1 cellular context compared by ENCODE assay signal in the genomic region with DNA sequence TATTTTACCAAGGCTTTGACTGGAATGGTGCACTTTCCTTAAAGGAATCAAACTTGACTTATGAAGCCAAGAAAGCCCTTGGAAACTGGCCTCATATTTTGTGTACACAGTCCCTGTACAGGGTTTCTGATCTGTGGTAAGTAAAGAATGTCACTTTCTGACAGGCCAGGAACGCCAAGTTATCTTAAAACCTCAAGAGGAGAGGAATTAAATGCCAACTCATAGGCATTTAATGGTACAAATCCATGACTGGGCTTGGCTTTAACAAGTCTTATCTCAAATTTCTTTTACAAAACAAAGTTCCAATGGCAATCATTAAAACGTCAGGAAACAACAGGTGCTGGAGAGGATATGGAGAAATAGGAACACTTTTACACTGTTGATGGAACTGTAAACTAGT. TPM values are rescaled to one million over a fixed set of nuclear protein-coding genes. Genes with fewer than 3 reads are reported as not detected.
"Had no signal": no experiment of that assay in that cellular context is flagged by ENCODE, and none has a peak within 500 bp of the region (broad histone marks: within the 10 kb centered on the region; RNA-seq: fewer than 3 reads in every experiment).

No MANE protein-coding gene starts in this region.

RNA-seq across cellular contexts. Expression of a gene that starts 9.0 kb away (rescaled TPM):
- total RNA-seq: ascending aorta had no signal
